Comparison of ENCODE assay signal across 13 cellular contexts in the genomic region with DNA sequence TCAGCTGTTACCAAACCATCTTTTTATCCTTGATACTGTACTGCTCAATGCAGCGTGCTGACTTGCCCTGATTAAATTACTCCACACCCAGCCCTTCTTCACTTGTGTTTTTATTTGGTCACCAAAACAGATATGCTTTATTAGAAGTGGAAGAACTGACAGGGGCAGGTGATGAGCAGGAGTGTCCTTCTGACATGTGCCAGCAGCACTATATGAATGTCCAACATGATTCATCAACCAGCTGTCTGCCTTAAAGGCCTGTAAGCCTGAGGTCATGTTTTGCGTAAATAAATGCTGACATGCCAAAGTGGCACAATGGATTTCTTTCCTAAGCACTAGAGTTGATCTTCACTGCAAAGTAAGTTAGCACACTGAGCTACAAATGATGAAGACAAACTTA. TPM values are rescaled to one million over a fixed set of nuclear protein-coding genes. Genes with fewer than 3 reads are reported as not detected.
DNase-seq lines count a peak whose midpoint lies in the region; ATAC-seq and TF ChIP-seq lines count a peak whose summit lies in the region.
"Had no signal": no experiment of that assay in that cellular context is flagged by ENCODE, and none has a peak within 500 bp of the region (broad histone marks: within the 10 kb centered on the region; RNA-seq: fewer than 3 reads in every experiment).

No MANE protein-coding gene starts in this region.

- H3K27me3 Mint-ChIP-seq in activated CD4-positive, alpha-beta memory T cell treated with anti-CD3 and anti-CD28 coated beads, Interleukin-2, amount 10 ng/mL, durations not matched to agents 7 days and 5 days = peaks cover 47% of the 10 kb centered on the region

- DNase-seq in Caki2 (ENCODE audit: low read depth) (peak; percentile 31), LNCaP clone FGC (ENCODE audit: low read depth) (peak; percentile 23), amniotic epithelial cell (ENCODE audit: low read depth) (peak; percentile 69), right cardiac atrium (no peak)
- DNase-seq in activated CD4-positive, alpha-beta memory T cell treated with anti-CD3 and anti-CD28 coated beads, Interleukin-2, amount 10 ng/mL, durations not matched to agents 7 days and 5 days = no peak
- no peak for DNase-seq in activated CD8-positive, alpha-beta memory T cell treated with anti-CD3 and anti-CD28 coated beads, Interleukin-2, amount 50 U/mL, for 4 hours
- DNase-seq: activated T-cell treated with anti-CD3 and anti-CD28 coated beads for 4 hours; CD4-positive, alpha-beta memory T cell; central memory CD4-positive, alpha-beta T cell; NK-92 treated with Interleukin-12 subunit alpha and Interleukin-12 subunit beta, amount 100 ng/mL, for 24 hours had no signal

- in situ Hi-C loops in Caki2 (cut with HindIII; ENCODE audit: low pct_unique_long_range_greater_than_20kb, low sequenced_read_pairs) = no loop called here

- intact Hi-C loops in right cardiac atrium (cut with DNase I) = loop anchor here in 1 of 4 donors (10.0 kb wide), 1 partner anchor 100 kb away; no protein-coding TSS in a partner anchor

- H3K4me1 ChIP-seq in right cardiac atrium (ENCODE audit: control insufficient read depth, insufficient read depth, low read length) = no peaks in the 10 kb centered on the region

- no peaks in the 10 kb centered on the region for H3K4me1 Mint-ChIP-seq in activated CD4-positive, alpha-beta memory T cell treated with anti-CD3 and anti-CD28 coated beads, Interleukin-2, amount 10 ng/mL, durations not matched to agents 7 days and 5 days
- H3K4me1 Mint-ChIP-seq: CD4-positive, alpha-beta memory T cell had no signal

- WGBS in right cardiac atrium = 49% methylated on average over 2 of the region's 2 CpGs

- H3K4me3 ChIP-seq in LNCaP clone FGC (ENCODE audit: low read depth, low read length) = no peak overlapping the region
- H3K4me3 ChIP-seq in right cardiac atrium (ENCODE audit: low read length) = no peak overlapping the region
- H3K4me3 ChIP-seq: smooth muscle cell had no signal

- CTCF ChIA-PET in activated CD4-positive, alpha-beta memory T cell treated with anti-CD3 and anti-CD28 coated beads, Interleukin-2, amount 10 ng/mL, durations not matched to agents 7 days and 5 days (lab: Charles Lee) = no interaction called here

- H3K27ac Mint-ChIP-seq in activated CD4-positive, alpha-beta memory T cell treated with anti-CD3 and anti-CD28 coated beads, Interleukin-2, amount 10 ng/mL, durations not matched to agents 7 days and 5 days = no peak overlapping the region
- H3K27ac Mint-ChIP-seq: CD4-positive, alpha-beta memory T cell had no signal

- no peak for TF ChIP-seq CTCF in LNCaP clone FGC (IDR thresholded peaks at IDR 0.05; ENCODE audit: control insufficient read depth, extremely low read depth, insufficient read depth)

- H3K36me3 Mint-ChIP-seq in activated CD4-positive, alpha-beta memory T cell treated with anti-CD3 and anti-CD28 coated beads, Interleukin-2, amount 10 ng/mL, durations not matched to agents 7 days and 5 days (ENCODE audit: low read depth) = no peaks in the 10 kb centered on the region
- H3K36me3 Mint-ChIP-seq: CD4-positive, alpha-beta memory T cell had no signal

- H3K27me3 ChIP-seq in right cardiac atrium (ENCODE audit: control insufficient read depth, insufficient read depth) = no peaks in the 10 kb centered on the region

- no peaks in the 10 kb centered on the region for H3K9me3 Mint-ChIP-seq in activated CD4-positive, alpha-beta memory T cell treated with anti-CD3 and anti-CD28 coated beads, Interleukin-2, amount 10 ng/mL, durations not matched to agents 7 days and 5 days
- H3K9me3 Mint-ChIP-seq: CD4-positive, alpha-beta memory T cell had no signal

- no peak overlapping the region for H3K27ac ChIP-seq in right cardiac atrium (ENCODE audit: low read length)

- no peaks in the 10 kb centered on the region for H3K9me3 ChIP-seq in right cardiac atrium (ENCODE audit: control insufficient read depth, low read length)

- POLR2A ChIA-PET in activated CD4-positive, alpha-beta memory T cell treated with anti-CD3 and anti-CD28 coated beads, Interleukin-2, amount 10 ng/mL, durations not matched to agents 7 days and 5 days (lab: Charles Lee) = no interaction called here

- ATAC-seq in right cardiac atrium (peak; percentile 95), HG02588 (IDR thresholded peaks at IDR 0.05; ENCODE audit: unreplicated experiment) (no peak), HG03025 (IDR thresholded peaks at IDR 0.05; ENCODE audit: low FRiP score, unreplicated experiment) (no peak)

- no peak overlapping the region for H3K4me3 Mint-ChIP-seq in activated CD4-positive, alpha-beta memory T cell treated with anti-CD3 and anti-CD28 coated beads, Interleukin-2, amount 10 ng/mL, durations not matched to agents 7 days and 5 days
- H3K4me3 Mint-ChIP-seq: CD4-positive, alpha-beta memory T cell had no signal

RNA-seq across cellular contexts. Expression of gene POPDC3, which starts 15.4 kb away (rescaled TPM):
- 139 and 161 TPM in 2 replicates for total RNA-seq in Caki2 (2014; rRNA removed; shearing (Covaris generic); ENCODE audit: low replicate concordance)
- total RNA-seq in right cardiac atrium = 10 to 100 TPM; 31.6 to 48.3 (median 41.3) TPM
- polyA plus RNA-seq in right cardiac atrium = 53.2 TPM
- not detected for total RNA-seq in activated CD4-positive, alpha-beta memory T cell treated with anti-CD3 and anti-CD28 coated beads, Interleukin-2, amount 10 ng/mL, durations not matched to agents 7 days and 5 days
- total RNA-seq: CD4-positive, alpha-beta memory T cell had no signal
- polyA plus RNA-seq: CD4-positive, alpha-beta memory T cell had no signal

Comparison
In these comparisons a context has a peak if more than half of its experiments do, and no peak if none do; other contexts are left out.
1. DNase-seq: peak in Caki2 (single experiment), LNCaP clone FGC (single experiment) and amniotic epithelial cell (single experiment); none in right cardiac atrium (0 of 3), activated CD4-positive, alpha-beta memory T cell treated with anti-CD3 and anti-CD28 coated beads, Interleukin-2, amount 10 ng/mL, durations not matched to agents 7 days and 5 days (single experiment) and activated CD8-positive, alpha-beta memory T cell treated with anti-CD3 and anti-CD28 coated beads, Interleukin-2, amount 50 U/mL, for 4 hours (single experiment).
2. ATAC-seq: peak in right cardiac atrium (2 of 2); none in HG02588 (single experiment) and HG03025 (single experiment).
3. RNA of gene POPDC3, which starts 15.4 kb away (total RNA-seq): 139 to 161 TPM in Caki2 and 31.6 to 48.3 TPM in right cardiac atrium; not detected in activated CD4-positive, alpha-beta memory T cell treated with anti-CD3 and anti-CD28 coated beads, Interleukin-2, amount 10 ng/mL, durations not matched to agents 7 days and 5 days; every median in the first group is over 10 times any median in the second.